ENCODE assay signal across 1 cellular context in genomic region chr12:10153271-10154144, GRCh38.
TF ChIP-seq lines count a peak whose summit lies in the region.

No MANE protein-coding gene starts in this region.

TF ChIP-seq in endothelial cell of umbilical vein, 7 proteins besides CTCF, POLR2A, EP300 and RAD21:
- TF ChIP-seq FOS (IDR thresholded peaks at IDR 0.05; ENCODE audit: borderline replicate concordance, insufficient read depth, low read length) (peak; percentile 45), JUN (IDR thresholded peaks at IDR 0.05; ENCODE audit: borderline replicate concordance, insufficient read depth, insufficient read length, low read depth) (no peak), EZH2 (IDR thresholded peaks at IDR 0.05; ENCODE audit: borderline replicate concordance, low read depth, low read length, severe bottlenecking) (no peak)
